Comparison of ENCODE assay signal across 7 cellular contexts in the genomic region with DNA sequence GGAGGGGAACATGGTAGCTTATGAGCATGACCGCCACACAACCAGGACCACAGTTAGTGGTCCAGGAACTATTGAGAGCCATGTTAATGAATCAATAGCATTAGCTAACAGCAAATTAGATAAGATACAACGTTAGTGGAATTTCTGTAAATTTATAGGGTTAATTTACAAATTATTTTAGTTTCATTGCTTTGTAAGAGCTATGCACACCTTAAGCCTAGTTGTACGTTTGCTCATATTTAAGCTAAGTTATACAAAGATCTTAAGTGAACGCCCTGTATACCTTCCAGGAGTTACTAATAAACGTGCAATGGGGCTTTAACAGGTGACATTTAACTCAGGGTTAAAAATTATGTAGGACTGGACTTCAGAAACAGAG. TPM values are rescaled to one million over a fixed set of nuclear protein-coding genes. Genes with fewer than 3 reads are reported as not detected.
DNase-seq lines count a peak whose midpoint lies in the region; ATAC-seq and TF ChIP-seq lines count a peak whose summit lies in the region.

No MANE protein-coding gene starts in this region.

- H3K4me1 Mint-ChIP-seq in H9 (peaks cover 3 to 4% of the 10 kb centered on the region in 2 experiments; a peak in 3 of 4 replicates), WTC11 (peaks cover 6% of the 10 kb centered on the region)

- no peaks in the 10 kb centered on the region for H4K20me1 ChIP-seq in H9 (ENCODE audit: control insufficient read depth, insufficient read depth, insufficient read length)
- no peaks in the 10 kb centered on the region for H4K20me1 ChIP-seq in hepatocyte (ENCODE audit: insufficient read depth, poor library complexity, severe bottlenecking)

- no peak overlapping the region for H2BK15ac ChIP-seq in H9 (ENCODE audit: low read depth, low read length)

- no peak overlapping the region for H2AFZ ChIP-seq in H9 (ENCODE audit: low read length)
- H2AFZ ChIP-seq in hepatocyte = peak overlapping the region; percentile 100

- H3K36me3 Mint-ChIP-seq in H9 (ENCODE audit: insufficient read depth in 1 of 3, low read depth in 3 of 3) (peaks cover 9 to 40% (median 35%) of the 10 kb centered on the region in 3 experiments; a peak in 6 of 7 replicates), WTC11 (peaks cover 22% of the 10 kb centered on the region)

- no peak overlapping the region for H3K14ac ChIP-seq in H9 (ENCODE audit: insufficient read depth, low read length)

- no peaks in the 10 kb centered on the region for H3K9me3 ChIP-seq in H9 (ENCODE audit: control insufficient read depth, low read depth, low read length)
- H3K9me3 ChIP-seq in hepatocyte (ENCODE audit: low read depth) = no peaks in the 10 kb centered on the region
- no peaks in the 10 kb centered on the region for H3K9me3 ChIP-seq in spleen

- no peaks in the 10 kb centered on the region for H3K27me3 ChIP-seq in H9 (ENCODE audit: insufficient read depth, low read length)
- H3K27me3 ChIP-seq in hepatocyte = no peaks in the 10 kb centered on the region
- no peaks in the 10 kb centered on the region for H3K27me3 ChIP-seq in spleen (replicated peaks in 1 of 7)

- H3K4me3 ChIP-seq in hepatocyte (peak overlapping the region; percentile 93), spleen (peak overlapping the region; percentile 94 to 100 (median 98))

- CTCF ChIA-PET in WTC11 (lab: Charles Lee) = interaction anchor here (1.1 to 3.0 kb wide), 5 partner anchors 23 to 547 kb away, joined by 3 to 42 read pairs (median 6); a partner anchor contains a TSS

- no peaks in the 10 kb centered on the region for H3K9me2 ChIP-seq in hepatocyte (replicated peaks; ENCODE audit: insufficient read depth)

- H3K56ac ChIP-seq in H9 (ENCODE audit: insufficient read length, low read depth, low read length) = no peak overlapping the region

- H3K23ac ChIP-seq in H9 (ENCODE audit: insufficient read length, low read depth, low read length) = no peak overlapping the region

- POLR2A ChIA-PET in WTC11 (lab: Charles Lee) = interaction anchor here (0.6 to 1.5 kb wide), 5 partner anchors 9 to 156 kb away, joined by 3 to 5 read pairs (median 3); a partner anchor contains a TSS

- DNase-seq in H9 (no peak), WTC11 (ENCODE audit: low spot score) (no peak), hepatocyte (ENCODE audit: low spot score) (no peak), spleen (no peak), NCI-H82 treated with DMSO at 0.1 percent for 48 hours (lab: John Stamatoyannopoulos, UW; ENCODE audit: unreplicated experiment) (no peak), NCI-H2171 (lab: John Stamatoyannopoulos, UW) (no peak), LoVo (ENCODE audit: low spot score) (no peak)

- peak overlapping the region in 2 of 3 experiments; percentile 90 to 99; a peak in 4 of 7 replicates for H3K27ac Mint-ChIP-seq in H9
- H3K27ac Mint-ChIP-seq in WTC11 = peak overlapping the region; percentile 68

- no peak overlapping the region for H4K91ac ChIP-seq in H9 (ENCODE audit: insufficient read length, low read depth, low read length)

- H3K9ac ChIP-seq in H9 (ENCODE audit: extremely low read depth, insufficient read length, low read length) = peak overlapping the region; percentile 82

- no peak for TF ChIP-seq POLR2A in spleen (IDR thresholded peaks at IDR 0.05)

- TF ChIP-seq CTCF in H9 (conservative IDR thresholded peaks at IDR 0.05) = no peak
- TF ChIP-seq CTCF in WTC11 (IDR thresholded peaks at IDR 0.05) = no peak
- no peak for TF ChIP-seq CTCF in hepatocyte (IDR thresholded peaks at IDR 0.05; ENCODE audit: poor library complexity)
- TF ChIP-seq CTCF in spleen (IDR thresholded peaks at IDR 0.05 in 8 of 11, conservative IDR thresholded peaks at IDR 0.05 in 3 of 11) = no peak

- intact Hi-C loops in spleen (cut with DNase I; ENCODE audit: low total_unique reads) = no loop called here

- no peak overlapping the region for H3T11ph ChIP-seq in H9 (ENCODE audit: low read length)

- no peak overlapping the region for H3K18ac ChIP-seq in H9 (ENCODE audit: insufficient read length, low read depth, low read length)

- H4K5ac ChIP-seq in H9 (ENCODE audit: insufficient read length, low read depth, low read length) = no peak overlapping the region

- H2BK120ac ChIP-seq in H9 (ENCODE audit: low read depth, low read length, poor library complexity, severe bottlenecking) = no peak overlapping the region

- H3K36me3 ChIP-seq in hepatocyte (replicated peaks; ENCODE audit: insufficient read depth, low read depth) (no peaks in the 10 kb centered on the region), spleen (peaks cover 0 to 42% (median 37%) of the 10 kb centered on the region in 6 donors)

- H3K9me3 Mint-ChIP-seq in H9 = no peaks in the 10 kb centered on the region
- H3K9me3 Mint-ChIP-seq in WTC11 = no peaks in the 10 kb centered on the region

- no peak overlapping the region for H2BK20ac ChIP-seq in H9 (ENCODE audit: low read depth, low read length, poor library complexity, severe bottlenecking)

- no peak overlapping the region for H2AK5ac ChIP-seq in H9 (ENCODE audit: insufficient read length, low read length)

- no peak overlapping the region for H3K27ac ChIP-seq in H9 (ENCODE audit: insufficient read length, low read depth, low read length)
- H3K27ac ChIP-seq in hepatocyte = peak overlapping the region; percentile 90
- peak overlapping the region in 6 of 8 donors; percentile 87 to 91 (median 88) for H3K27ac ChIP-seq in spleen

- WGBS in H9 (ENCODE audit: extremely low coverage, insufficient read length, low lambda C conversion rate) = no CpG with 5 or more reads among the region's 5 CpGs
- WGBS in hepatocyte (ENCODE audit: low lambda C conversion rate, missing lambda C conversion rate) = 18% methylated on average over 5 of the region's 5 CpGs
- WGBS in spleen, 5 donors = 17 to 23% (median 18%) methylated on average over 5 of the region's 5 CpGs

- no peaks in the 10 kb centered on the region for H3K79me1 ChIP-seq in H9 (ENCODE audit: insufficient read depth, low read depth, low read length, poor library complexity, severe bottlenecking)

- no peak overlapping the region for H4K8ac ChIP-seq in H9 (replicated peaks; ENCODE audit: insufficient read length, low read depth, low read length)

- H3K4me3 Mint-ChIP-seq in H9 = peak overlapping the region; percentile 94 to 96
- H3K4me3 Mint-ChIP-seq in WTC11 = peak overlapping the region; percentile 97

- H3K4me1 ChIP-seq in H9 (ENCODE audit: insufficient read depth, low read length) (no peaks in the 10 kb centered on the region), hepatocyte (ENCODE audit: insufficient read depth) (peaks cover 11% of the 10 kb centered on the region), spleen (peaks cover 5 to 38% (median 23%) of the 10 kb centered on the region in 6 donors)

- H3K4me2 ChIP-seq in H9 (ENCODE audit: insufficient read depth, insufficient read length, low read length) (peak overlapping the region; percentile 45), hepatocyte (peak overlapping the region; percentile 86)

- no peaks in the 10 kb centered on the region for H3K79me2 ChIP-seq in H9 (ENCODE audit: insufficient read depth, low read length)
- H3K79me2 ChIP-seq in hepatocyte = peaks cover 21% of the 10 kb centered on the region

- H2BK5ac ChIP-seq in H9 (ENCODE audit: insufficient read length, low read length) = no peak overlapping the region

- no peak overlapping the region for H3K4ac ChIP-seq in H9 (ENCODE audit: low read depth, low read length)

- H2BK12ac ChIP-seq in H9 (ENCODE audit: insufficient read length, low read depth, low read length) = no peak overlapping the region

- no peaks in the 10 kb centered on the region for H3K23me2 ChIP-seq in H9 (ENCODE audit: insufficient read length, low read depth, low read length, poor library complexity, severe bottlenecking)

- no peaks in the 10 kb centered on the region for H3K27me3 Mint-ChIP-seq in H9 (ENCODE audit: low read depth)
- H3K27me3 Mint-ChIP-seq in WTC11 (ENCODE audit: low read depth) = no peaks in the 10 kb centered on the region

- ATAC-seq in WTC11 = no peak

TF ChIP-seq in WTC11, 78 proteins besides CTCF, POLR2A, EP300 and RAD21 (continues in another document):
- no peak for TF ChIP-seq ZNF232 (CRISPR knock-in tag; IDR thresholded peaks at IDR 0.05)
- TF ChIP-seq, protein P1, sequence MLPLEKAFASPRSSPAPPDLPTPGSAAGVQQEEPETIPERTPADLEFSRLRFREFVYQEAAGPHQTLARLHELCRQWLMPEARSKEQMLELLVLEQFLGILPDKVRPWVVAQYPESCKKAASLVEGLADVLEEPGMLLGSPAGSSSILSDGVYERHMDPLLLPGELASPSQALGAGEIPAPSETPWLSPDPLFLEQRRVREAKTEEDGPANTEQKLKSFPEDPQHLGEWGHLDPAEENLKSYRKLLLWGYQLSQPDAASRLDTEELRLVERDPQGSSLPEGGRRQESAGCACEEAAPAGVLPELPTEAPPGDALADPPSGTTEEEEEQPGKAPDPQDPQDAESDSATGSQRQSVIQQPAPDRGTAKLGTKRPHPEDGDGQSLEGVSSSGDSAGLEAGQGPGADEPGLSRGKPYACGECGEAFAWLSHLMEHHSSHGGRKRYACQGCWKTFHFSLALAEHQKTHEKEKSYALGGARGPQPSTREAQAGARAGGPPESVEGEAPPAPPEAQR (CRISPR knock-in tag; IDR thresholded peaks at IDR 0.05) = no peak

RNA-seq across cellular contexts. Expression of a gene that starts 0.7 kb away (rescaled TPM):
- total RNA-seq in H9 (2021) = 83.4 and 89.0 TPM in 2 replicates
- total RNA-seq in WTC11 (2021) = 62.8 to 73.0 TPM (median 66.2 TPM) in 3 replicates
- total RNA-seq in hepatocyte = 42.0 and 47.0 TPM in 2 replicates
- 44.2 and 47.2 TPM in 2 replicates for polyA plus RNA-seq in hepatocyte
- total RNA-seq in spleen = 10 to 100 TPM; 48.2 to 66.3 (median 58.6) TPM
- polyA plus RNA-seq in spleen = 10 to 100 TPM; 27.5 to 49.6 (median 39.2) TPM

RNA-seq across cellular contexts. Expression of a gene that starts 39.1 kb away (rescaled TPM):
- 196 and 212 TPM in 2 replicates for total RNA-seq in H9 (2021)
- 164 to 200 TPM (median 170 TPM) in 3 replicates for total RNA-seq in WTC11 (2021)
- 22.7 and 28.6 TPM in 2 replicates for total RNA-seq in hepatocyte
- 186 and 207 TPM in 2 replicates for polyA plus RNA-seq in hepatocyte
- 10 to 100 TPM; 42.0 to 85.5 (median 46.2) TPM for total RNA-seq in spleen
- 100 to 1,000 TPM in 1 of 3 donors, 10 to 100 TPM in 2; 91.9 to 114 (median 98.6) TPM for polyA plus RNA-seq in spleen

RNA-seq across cellular contexts. Expression of a gene that starts 51.9 kb away (rescaled TPM):
- 0.46 and 0.57 TPM in 2 replicates for total RNA-seq in H9 (2021)
- 0.57 to 1.1 TPM (median 0.82 TPM) in 3 replicates for total RNA-seq in WTC11 (2021)
- total RNA-seq in hepatocyte = 1.0 and 3.3 TPM in 2 replicates
- polyA plus RNA-seq in hepatocyte = 9.5 and 16.6 TPM in 2 replicates
- not detected for total RNA-seq in spleen
- under 1 TPM in 1 of 3 donors, not detected in 2; 0.06 TPM for polyA plus RNA-seq in spleen
